Comparison of ENCODE assay signal across 1 cellular context in the genomic region with DNA sequence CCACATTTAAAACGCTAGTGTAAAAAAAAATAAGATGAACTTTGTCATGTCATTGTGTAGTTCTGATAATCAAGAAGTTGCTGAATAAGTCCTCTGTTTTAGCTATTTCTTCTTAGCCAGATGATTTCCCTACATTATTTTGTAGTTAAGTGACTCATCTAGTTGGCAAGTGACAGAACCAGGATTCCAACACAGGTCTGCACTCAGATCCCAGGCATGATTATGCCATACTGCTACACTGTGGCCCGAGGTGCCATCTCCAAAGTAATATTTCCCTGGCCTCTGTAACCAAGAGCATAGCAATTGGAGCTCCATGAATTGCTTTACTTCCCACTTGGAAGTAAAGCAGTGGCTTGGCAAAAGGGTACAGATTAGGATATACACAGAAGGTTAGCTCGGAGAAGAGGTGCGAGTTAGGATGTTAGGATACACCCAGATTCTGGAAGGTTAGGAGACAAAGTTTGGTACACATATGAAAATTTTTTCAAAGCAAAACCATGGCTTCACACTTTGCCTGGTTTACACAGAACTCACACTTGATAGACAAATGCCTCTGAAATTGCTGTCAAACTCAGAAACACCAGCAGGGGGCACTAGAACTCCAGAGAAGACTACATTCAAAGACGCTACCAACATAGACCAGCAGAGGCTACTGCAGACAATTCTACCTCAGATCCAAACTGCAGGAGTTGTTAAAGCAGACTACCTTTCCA.
TF ChIP-seq lines count a peak whose summit lies in the region.

No MANE protein-coding gene starts in this region.

TF ChIP-seq in endothelial cell of umbilical vein, 7 proteins besides CTCF, POLR2A, EP300 and RAD21 (continued from another document):
- peak; percentile 42 for TF ChIP-seq FOS (IDR thresholded peaks at IDR 0.05; ENCODE audit: borderline replicate concordance, insufficient read depth, low read length)
- no peak for TF ChIP-seq MYC (IDR thresholded peaks at IDR 0.05; ENCODE audit: low read depth, low read length)
- peak; percentile 31 for TF ChIP-seq JUN (IDR thresholded peaks at IDR 0.05; ENCODE audit: borderline replicate concordance, insufficient read depth, insufficient read length, low read depth)
- TF ChIP-seq, protein P1, sequence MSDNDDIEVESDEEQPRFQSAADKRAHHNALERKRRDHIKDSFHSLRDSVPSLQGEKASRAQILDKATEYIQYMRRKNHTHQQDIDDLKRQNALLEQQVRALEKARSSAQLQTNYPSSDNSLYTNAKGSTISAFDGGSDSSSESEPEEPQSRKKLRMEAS (IDR thresholded peaks at IDR 0.05; ENCODE audit: insufficient read depth, insufficient read length): no peak
